Comparison of ENCODE assay signal across 18 cellular contexts in the genomic region with DNA sequence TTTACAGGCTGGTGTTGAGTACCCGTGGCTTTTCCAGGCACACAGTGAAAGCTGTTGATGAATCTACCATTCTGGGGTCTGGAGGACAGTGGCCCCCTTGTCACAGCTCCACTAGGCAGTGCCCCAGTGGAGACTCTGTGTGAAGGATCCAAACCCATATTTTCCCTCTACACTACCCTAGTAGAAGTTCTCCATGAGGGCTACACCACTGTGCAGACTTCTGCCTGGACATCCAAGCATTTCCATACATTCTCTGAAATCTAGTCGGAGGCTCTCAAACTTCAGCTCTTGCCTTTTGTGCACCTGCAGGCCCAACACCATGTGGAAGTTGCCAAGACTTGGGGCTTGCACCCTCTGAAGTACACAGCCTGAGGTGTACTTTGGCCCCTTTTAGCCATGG.
DNase-seq lines count a peak whose midpoint lies in the region; ATAC-seq, FAIRE-seq and TF ChIP-seq lines count a peak whose summit lies in the region.
"Had no signal": no experiment of that assay in that cellular context is flagged by ENCODE, and none has a peak within 500 bp of the region (broad histone marks: within the 10 kb centered on the region; RNA-seq: fewer than 3 reads in every experiment).

No MANE protein-coding gene starts in this region.

- FAIRE-seq in K562 (lab: Jason Lieb, UNC): no peak
- FAIRE-seq in kidney (lab: Jason Lieb, UNC): no peak
- FAIRE-seq: GM12891, GM18507 had no signal

- H3K27ac ChIP-seq in K562 (ENCODE audit: extremely low read depth, low read depth, low read length) (no peak overlapping the region), kidney (ENCODE audit: low read depth in 2 of 2, low read length in 2 of 2) (no peak overlapping the region)

- intact Hi-C loops in activated CD4-positive, alpha-beta T cell treated with anti-CD3 and anti-CD28 coated beads for 36 hours (cut with DNase I, micrococcal nuclease): no loop called here
- intact Hi-C loops in K562 (cut with micrococcal nuclease) (no loop called here), kidney (cut with DNase I) (no loop called here)

- no peaks in the 10 kb centered on the region for H3K79me2 ChIP-seq in K562 (ENCODE audit: control insufficient read depth, insufficient read depth, low read length)

- CTCF ChIA-PET in activated CD4-positive, alpha-beta T cell treated with anti-CD3 and anti-CD28 coated beads for 36 hours (lab: Charles Lee): no interaction called here
- CTCF ChIA-PET in K562 (lab: Yijun Ruan, JAX; ENCODE audit: low intra/inter-chr PET ratio): no interaction called here

- H3K9ac ChIP-seq in K562 (ENCODE audit: insufficient read depth in 1 of 2, low read depth in 2 of 2, low read length in 2 of 2) (no peak overlapping the region), kidney (ENCODE audit: low read length in 2 of 2) (no peak overlapping the region)

- H3K9me3 Mint-ChIP-seq in activated CD4-positive, alpha-beta T cell treated with anti-CD3 and anti-CD28 coated beads for 36 hours (ENCODE audit: low read depth): peaks cover 20% of the 10 kb centered on the region

- no peak overlapping the region for H3K4me3 Mint-ChIP-seq in activated CD4-positive, alpha-beta T cell treated with anti-CD3 and anti-CD28 coated beads for 36 hours
- H3K4me3 Mint-ChIP-seq: CD4-positive, alpha-beta memory T cell; GM23338; H9; HFFc6 had no signal

- WGBS in K562 (ENCODE audit: insufficient coverage, low coverage, missing lambda C conversion rate): 66% methylated on average over 2 of the region's 2 CpGs

- TF ChIP-seq EP300 in K562 (IDR thresholded peaks at IDR 0.05; ENCODE audit: low read length): no peak

- no TSS peak for BruUV-seq in K562 (replicated peaks; lab: Mats Ljungman, UMichigan)

- H3K4me3 ChIP-seq in NB4 (ENCODE audit: low read depth, low read length) (no peak overlapping the region), K562 (no peak overlapping the region), kidney (ENCODE audit: low read length in 2 of 2) (no peak overlapping the region)
- H3K4me3 ChIP-seq: GM23338 had no signal

- H3K4me1 ChIP-seq in K562 (replicated peaks in 1 of 2; ENCODE audit: control insufficient read depth in 2 of 2, insufficient read depth in 2 of 2, low read length in 2 of 2): no peaks in the 10 kb centered on the region
- H3K4me1 ChIP-seq in kidney (ENCODE audit: control insufficient read depth in 1 of 2, insufficient read depth in 1 of 2, low read depth in 1 of 2, low read length in 2 of 2): no peaks in the 10 kb centered on the region

- H4K20me1 ChIP-seq in K562 (replicated peaks; ENCODE audit: control insufficient read depth, insufficient read depth, low read length): no peaks in the 10 kb centered on the region

- H3K9me3 ChIP-seq in K562 (replicated peaks; ENCODE audit: control insufficient read depth, insufficient read depth, low read depth, low read length) (peaks cover 8% of the 10 kb centered on the region), kidney (ENCODE audit: control insufficient read depth in 1 of 2, low read length in 2 of 2) (peaks cover 2 to 9% of the 10 kb centered on the region in 2 donors)

- H3K4me2 ChIP-seq in K562 (ENCODE audit: insufficient read depth, low read length): no peak overlapping the region
- H3K4me2 ChIP-seq: GM23338 had no signal

- POLR2A ChIA-PET in activated CD4-positive, alpha-beta T cell treated with anti-CD3 and anti-CD28 coated beads for 36 hours (lab: Charles Lee): no interaction called here
- POLR2A ChIA-PET in K562 (lab: Yijun Ruan, JAX): interaction anchor here (0.6 kb wide), 1 partner anchor 38 kb away, joined by 3 read pairs; no protein-coding TSS in a partner anchor

- no peaks in the 10 kb centered on the region for H3K4me1 Mint-ChIP-seq in activated CD4-positive, alpha-beta T cell treated with anti-CD3 and anti-CD28 coated beads for 36 hours
- H3K4me1 Mint-ChIP-seq: GM23338, H9 had no signal

- H2AFZ ChIP-seq in K562 (ENCODE audit: low read depth, low read length): no peak overlapping the region
- H2AFZ ChIP-seq: GM23338 had no signal

- TF ChIP-seq CTCF in NB4 (IDR thresholded peaks at IDR 0.05; ENCODE audit: low read depth, low read length): no peak
- TF ChIP-seq CTCF in K562 (IDR thresholded peaks at IDR 0.05 in 2 of 3, conservative IDR thresholded peaks at IDR 0.05 in 1 of 3; ENCODE audit: insufficient read depth in 2 of 3, low read depth in 1 of 3, low read length in 3 of 3): no peak
- TF ChIP-seq CTCF in kidney (IDR thresholded peaks at IDR 0.05; ENCODE audit: borderline replicate concordance, extremely low read depth, insufficient read depth): no peak

- peak; percentile 4 for DNase-seq in activated CD4-positive, alpha-beta T cell treated with anti-CD3 and anti-CD28 coated beads for 36 hours
- no peak for DNase-seq in activated CD4-positive, alpha-beta T cell treated with anti-CD3 and anti-CD28 coated beads for 48 hours
- DNase-seq in NB4 (ENCODE audit: low read depth) (peak; percentile 1), K562 (ENCODE audit: extremely low read depth in 1 of 4, low spot score in 3 of 4) (peak in 1 of 4 experiments; percentile 25), hippocampal formation (lab: John Stamatoyannopoulos, UW) (no peak), kidney (no peak)
- DNase-seq: C1 segment of cervical spinal cord; Calu3; CD4-positive, alpha-beta memory T cell; COR-L47; EL; GDM1; H9; HFFc6 had no signal

- ATAC-seq in activated CD4-positive, alpha-beta T cell treated with anti-CD3 and anti-CD28 coated beads for 36 hours: no peak
- no peak for ATAC-seq in K562
- ATAC-seq: GM23338, HCT116 had no signal

- no peak overlapping the region for H3K27ac Mint-ChIP-seq in activated CD4-positive, alpha-beta T cell treated with anti-CD3 and anti-CD28 coated beads for 36 hours
- H3K27ac Mint-ChIP-seq: CD4-positive, alpha-beta memory T cell; GM23338; H9; HFFc6 had no signal

- no peak for TF ChIP-seq RAD21 in K562 (CRISPR knock-in tag; conservative IDR thresholded peaks at IDR 0.05 in 1 of 2, IDR thresholded peaks at IDR 0.05 in 1 of 2)

- H3K9me1 ChIP-seq in K562 (ENCODE audit: control insufficient read depth, insufficient read depth, low read length): no peaks in the 10 kb centered on the region

- in situ Hi-C loops in K562 (cut with MboI): no loop called here

- H3K36me3 ChIP-seq in K562 (ENCODE audit: control insufficient read depth, insufficient read depth, low read length): no peaks in the 10 kb centered on the region
- H3K36me3 ChIP-seq in kidney (ENCODE audit: control insufficient read depth in 1 of 2, insufficient read depth in 2 of 2, low read length in 2 of 2): no peaks in the 10 kb centered on the region

- H3K27me3 ChIP-seq in K562 (ENCODE audit: control insufficient read depth in 2 of 2, insufficient read depth in 2 of 2, low read length in 2 of 2): no peaks in the 10 kb centered on the region

- no peaks in the 10 kb centered on the region for H3K27me3 Mint-ChIP-seq in activated CD4-positive, alpha-beta T cell treated with anti-CD3 and anti-CD28 coated beads for 36 hours
- H3K27me3 Mint-ChIP-seq: CD4-positive, alpha-beta memory T cell had no signal

- peaks cover 27% of the 10 kb centered on the region for H3K36me3 Mint-ChIP-seq in activated CD4-positive, alpha-beta T cell treated with anti-CD3 and anti-CD28 coated beads for 36 hours (ENCODE audit: low read depth)

- TF ChIP-seq POLR2A in NB4 (IDR thresholded peaks at IDR 0.05; ENCODE audit: extremely low read depth, insufficient read length) (no peak), K562 (conservative IDR thresholded peaks at IDR 0.05) (no peak)

TF ChIP-seq in K562, 482 proteins besides CTCF, POLR2A, EP300 and RAD21 (continues in another document):
- TF ChIP-seq CXXC5 (CRISPR knock-in tag; IDR thresholded peaks at IDR 0.05) (no peak), ZBTB1 (CRISPR knock-in tag; IDR thresholded peaks at IDR 0.05; ENCODE audit: borderline replicate concordance, low read depth) (no peak), ARNT (IDR thresholded peaks at IDR 0.05) (peak in 1 of 2 experiments; percentile 42; a peak in 1 of 4 replicates), ZNF398 (CRISPR knock-in tag; IDR thresholded peaks at IDR 0.05) (no peak), TRIM24 (IDR thresholded peaks at IDR 0.05) (peak; percentile 20 to 66; a peak in 3 of 4 replicates), CCNT2 (IDR thresholded peaks at IDR 0.05; ENCODE audit: borderline replicate concordance, extremely low read depth, insufficient read length, low read depth, low read length) (no peak), KDM1A (IDR thresholded peaks at IDR 0.05) (no peak), BRCA1 (IDR thresholded peaks at IDR 0.05) (no peak), BRCA1 (CRISPR knock-in tag; IDR thresholded peaks at IDR 0.05) (no peak), XRCC3 (IDR thresholded peaks at IDR 0.05) (peak; percentile 69; the same call in 1 of the 2 replicates), PYGO2 (tag; IDR thresholded peaks at IDR 0.05) (no peak), BCOR (IDR thresholded peaks at IDR 0.05) (no peak)
- TF ChIP-seq, protein P1, sequence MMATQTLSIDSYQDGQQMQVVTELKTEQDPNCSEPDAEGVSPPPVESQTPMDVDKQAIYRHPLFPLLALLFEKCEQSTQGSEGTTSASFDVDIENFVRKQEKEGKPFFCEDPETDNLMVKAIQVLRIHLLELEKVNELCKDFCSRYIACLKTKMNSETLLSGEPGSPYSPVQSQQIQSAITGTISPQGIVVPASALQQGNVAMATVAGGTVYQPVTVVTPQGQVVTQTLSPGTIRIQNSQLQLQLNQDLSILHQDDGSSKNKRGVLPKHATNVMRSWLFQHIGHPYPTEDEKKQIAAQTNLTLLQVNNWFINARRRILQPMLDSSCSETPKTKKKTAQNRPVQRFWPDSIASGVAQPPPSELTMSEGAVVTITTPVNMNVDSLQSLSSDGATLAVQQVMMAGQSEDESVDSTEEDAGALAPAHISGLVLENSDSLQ (IDR thresholded peaks at IDR 0.05): no peak

Comparison
In these comparisons a context has a peak if more than half of its experiments do, and no peak if none do; other contexts are left out.
1. DNase-seq: peak in activated CD4-positive, alpha-beta T cell treated with anti-CD3 and anti-CD28 coated beads for 36 hours (single experiment) and NB4 (single experiment); none in activated CD4-positive, alpha-beta T cell treated with anti-CD3 and anti-CD28 coated beads for 48 hours (single experiment), hippocampal formation (0 of 2) and kidney (single experiment).